Comparison of ENCODE assay signal across 11 cellular contexts in the genomic region with DNA sequence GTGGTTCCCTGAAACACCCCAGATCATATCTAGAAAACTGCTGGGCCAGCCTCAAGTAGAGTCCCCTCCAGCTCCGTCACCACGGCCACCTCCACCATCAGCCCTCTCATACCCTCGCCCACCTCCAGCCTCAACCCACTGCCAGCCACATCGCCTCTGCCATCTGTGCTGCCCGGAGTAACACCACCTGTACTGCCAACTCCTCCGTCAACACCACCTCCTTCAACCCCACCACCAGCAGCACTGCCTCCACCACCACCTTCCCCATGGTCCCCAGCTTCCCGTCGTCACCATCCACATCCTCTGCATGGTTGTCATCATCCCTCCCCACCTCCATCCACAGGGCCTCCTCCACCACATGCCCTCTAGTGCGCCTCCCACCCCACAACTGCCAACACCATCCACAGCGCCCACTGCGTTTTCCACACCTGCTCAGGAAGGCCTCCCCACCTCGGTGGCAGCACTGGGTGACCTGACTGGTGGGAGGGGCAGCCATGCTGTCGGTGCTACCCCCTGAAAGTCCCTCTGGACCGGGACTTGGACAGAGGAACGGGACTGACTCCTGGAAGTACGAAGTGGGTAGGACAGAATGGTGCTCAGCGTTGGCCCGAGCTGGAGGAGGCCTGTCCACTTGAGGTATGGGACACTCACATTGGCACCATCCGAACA. TPM values are rescaled to one million over a fixed set of nuclear protein-coding genes. Genes with fewer than 3 reads are reported as not detected.
DNase-seq lines count a peak whose midpoint lies in the region.
"Had no signal": no experiment of that assay in that cellular context is flagged by ENCODE, and none has a peak within 500 bp of the region (broad histone marks: within the 10 kb centered on the region; RNA-seq: fewer than 3 reads in every experiment).

No MANE protein-coding gene starts in this region.

- H3K9me3 ChIP-seq in GM23248 (ENCODE audit: low read depth) (peaks cover 3% of the 10 kb centered on the region), skeletal muscle satellite cell (replicated peaks; ENCODE audit: low read length) (peaks cover 8% of the 10 kb centered on the region)

- H3K27me3 ChIP-seq in GM23248 (replicated peaks; ENCODE audit: insufficient read depth) = no peaks in the 10 kb centered on the region
- H3K27me3 ChIP-seq in skeletal muscle satellite cell (ENCODE audit: control insufficient read depth, insufficient read depth, low read length) = no peaks in the 10 kb centered on the region

- H3K4me1 ChIP-seq in GM23248 (ENCODE audit: insufficient read depth) (peaks cover 4% of the 10 kb centered on the region; the same call in 1 of the 2 replicates), skeletal muscle satellite cell (ENCODE audit: control insufficient read depth, insufficient read depth, low read length) (peaks cover 48% of the 10 kb centered on the region)

- peaks cover 52% of the 10 kb centered on the region for H3K79me2 ChIP-seq in GM23248 (ENCODE audit: insufficient read depth)

- no peak overlapping the region for H3K27ac ChIP-seq in GM23248

- H3K36me3 ChIP-seq in GM23248 (ENCODE audit: low read depth) (peaks cover 7% of the 10 kb centered on the region; the same call in 1 of the 2 replicates), skeletal muscle satellite cell (ENCODE audit: insufficient read depth, low read length) (peaks cover 36% of the 10 kb centered on the region)

- H3K9me2 ChIP-seq in GM23248 (ENCODE audit: insufficient read depth) = no peaks in the 10 kb centered on the region

- DNase-seq in GM23248 = no peak
- no peak for DNase-seq in immature natural killer cell
- DNase-seq in NK-92 treated with Interleukin-12 subunit alpha and Interleukin-12 subunit beta, amount 100 ng/mL, for 24 hours (lab: John Stamatoyannopoulos, UW) = no peak
- no peak for DNase-seq in NCI-H748 (lab: John Stamatoyannopoulos, UW; ENCODE audit: unreplicated experiment)
- DNase-seq in medulla oblongata (ENCODE audit: extremely low spot score) = no peak
- DNase-seq in NK-92 (lab: John Stamatoyannopoulos, UW; ENCODE audit: unreplicated experiment) = no peak
- DNase-seq: NCI-H1092; stimulated activated CD4-positive, alpha-beta T cell treated with anti-CD3 and anti-CD28 coated beads, Interleukin-12 subunit alpha, Interleukin-12 subunit beta, amount 100 ng/mL, for 4 hours; SW 1271 had no signal

- H3K4me2 ChIP-seq in GM23248 (ENCODE audit: unreplicated experiment) = peak overlapping the region; percentile 85
- peak overlapping the region; percentile 98 for H3K4me2 ChIP-seq in skeletal muscle satellite cell (ENCODE audit: low read length)

- peak overlapping the region; percentile 4 for H3K4me3 Mint-ChIP-seq in activated naive CD4-positive, alpha-beta T cell treated with anti-CD3 and anti-CD28 coated beads, Interleukin-2, amount 50 U/mL, for 24 hours
- H3K4me3 Mint-ChIP-seq in immature natural killer cell = peak overlapping the region; percentile 17 to 59 (median 45)

- in situ Hi-C loops in GM23248 (cut with MboI) = no loop called here

- H3K4me3 ChIP-seq in GM23248 (peak overlapping the region; percentile 81), skeletal muscle satellite cell (ENCODE audit: low read length) (peak overlapping the region; percentile 89)

- H2AFZ ChIP-seq in GM23248 = no peak overlapping the region

- peaks cover 4% of the 10 kb centered on the region for H3K36me3 Mint-ChIP-seq in activated naive CD4-positive, alpha-beta T cell treated with anti-CD3 and anti-CD28 coated beads, Interleukin-2, amount 50 U/mL, for 24 hours
- peaks cover 0 to 3% (median 0%) of the 10 kb centered on the region in 3 donors for H3K36me3 Mint-ChIP-seq in immature natural killer cell

- H3F3A ChIP-seq in GM23248 (ENCODE audit: insufficient read depth) = no peaks in the 10 kb centered on the region

- no peaks in the 10 kb centered on the region for H3K9me3 Mint-ChIP-seq in activated naive CD4-positive, alpha-beta T cell treated with anti-CD3 and anti-CD28 coated beads, Interleukin-2, amount 50 U/mL, for 24 hours
- H3K9me3 Mint-ChIP-seq in immature natural killer cell = peaks cover 0 to 17% (median 9%) of the 10 kb centered on the region in 6 donors

- H3K9ac ChIP-seq in GM23248 (peak overlapping the region; percentile 83), skeletal muscle satellite cell (ENCODE audit: low read depth, low read length) (peak overlapping the region; percentile 85)

- 54 to 56% methylated on average over 18 to 19 of the region's 19 CpGs for WGBS in GM23248 (ENCODE audit: low coverage in 1 of 2, low lambda C conversion rate in 2 of 2, missing lambda C conversion rate in 2 of 2), 2 experiments

- peaks cover 10% of the 10 kb centered on the region for H3K27me3 Mint-ChIP-seq in activated naive CD4-positive, alpha-beta T cell treated with anti-CD3 and anti-CD28 coated beads, Interleukin-2, amount 50 U/mL, for 24 hours
- peaks cover 3 to 14% (median 6%) of the 10 kb centered on the region in 3 donors for H3K27me3 Mint-ChIP-seq in immature natural killer cell (ENCODE audit: low read depth in 3 of 3)

- H3K4me1 Mint-ChIP-seq in activated naive CD4-positive, alpha-beta T cell treated with anti-CD3 and anti-CD28 coated beads, Interleukin-2, amount 50 U/mL, for 24 hours = peaks cover 8% of the 10 kb centered on the region
- H3K4me1 Mint-ChIP-seq in immature natural killer cell = peaks cover 0 to 7% of the 10 kb centered on the region in 2 donors

- no peak overlapping the region for H3K27ac Mint-ChIP-seq in activated naive CD4-positive, alpha-beta T cell treated with anti-CD3 and anti-CD28 coated beads, Interleukin-2, amount 50 U/mL, for 24 hours
- no peak overlapping the region for H3K27ac Mint-ChIP-seq in immature natural killer cell

- no peaks in the 10 kb centered on the region for H4K20me1 ChIP-seq in GM23248 (ENCODE audit: insufficient read depth)

RNA-seq across cellular contexts. Expression of gene SNED1, which starts 1.6 kb away (rescaled TPM):
- 29.4 and 36.2 TPM in 2 replicates for total RNA-seq in GM23248 (2014; rRNA removed; shearing (Covaris generic))
- polyA plus RNA-seq in GM23248 (2016; fragmentation: Nextera tagmentation; extraction: Ambion mirVana) (6.1 and 7.7 TPM in 2 replicates), immature natural killer cell (under 1 TPM in 2 of 3 donors, not detected in 1; 0.24 to 0.56 TPM)
- total RNA-seq in skeletal muscle satellite cell (2012; rRNA removed) = 88.2 and 134 TPM in 2 replicates
